ENCODE assay signal across 23 cellular contexts in genomic region chr6:46102123-46102522, GRCh38. TPM values are rescaled to one million over a fixed set of nuclear protein-coding genes. Genes with fewer than 3 reads are reported as not detected.
A peak's percentile ranks its signal among the peaks of the same experiment; 100 is the strongest.
DNase-seq lines count a peak whose midpoint lies in the region; ATAC-seq and TF ChIP-seq lines count a peak whose summit lies in the region.
"Had no signal": no experiment of that assay in that cellular context is flagged by ENCODE, and none has a peak within 500 bp of the region (broad histone marks: within the 10 kb centered on the region; RNA-seq: fewer than 3 reads in every experiment).

No MANE protein-coding gene starts in this region.

- H3K4me3 ChIP-seq in mammary epithelial cell (replicated peaks in 1 of 3; ENCODE audit: insufficient read depth in 1 of 3, low read depth in 2 of 3, low read length in 3 of 3) = no peak overlapping the region
- no peak overlapping the region for H3K4me3 ChIP-seq in breast epithelium
- H3K4me3 ChIP-seq: GM12878 had no signal

- H3K27me3 ChIP-seq in mammary epithelial cell (ENCODE audit: insufficient read depth, low read length) (no peaks in the 10 kb centered on the region), breast epithelium (no peaks in the 10 kb centered on the region), foreskin keratinocyte (peaks cover 5% of the 10 kb centered on the region)
- H3K27me3 ChIP-seq: BE2C had no signal

- no peak overlapping the region for H3K9ac ChIP-seq in mammary epithelial cell (ENCODE audit: insufficient read depth, low read length)

- no peaks in the 10 kb centered on the region for H3K9me3 Mint-ChIP-seq in effector memory CD8-positive, alpha-beta T cell
- peaks cover 0 to 2% of the 10 kb centered on the region in 2 donors for H3K9me3 Mint-ChIP-seq in stimulated activated naive B cell treated with anti-CD40 and anti-IgM and Interleukin-4, amounts not matched to agents 10 μg/mL and 1 μg/mL and 100 μg/mL, for 72 hours
- no peaks in the 10 kb centered on the region for H3K9me3 Mint-ChIP-seq in stimulated activated memory B cell treated with anti-CD40 and anti-IgM and Interleukin-4, amounts not matched to agents 10 μg/mL and 1 μg/mL and 100 μg/mL, for 72 hours

- TF ChIP-seq POLR2A in breast epithelium (IDR thresholded peaks at IDR 0.05) = no peak

- H2AFZ ChIP-seq in mammary epithelial cell (ENCODE audit: low read depth, low read length) = no peak overlapping the region

- in situ Hi-C loops in mammary epithelial cell (cut with MboI; ENCODE audit: low sequenced_read_pairs in 2 of 2) = no loop called here

- no peaks in the 10 kb centered on the region for H3K36me3 ChIP-seq in mammary epithelial cell (ENCODE audit: insufficient read depth, low read length)
- no peaks in the 10 kb centered on the region for H3K36me3 ChIP-seq in breast epithelium
- H3K36me3 ChIP-seq: BE2C had no signal

- no peak for TF ChIP-seq CTCF in mammary epithelial cell (conservative IDR thresholded peaks at IDR 0.05 in 1 of 2, IDR thresholded peaks at IDR 0.05 in 1 of 2; ENCODE audit: extremely low read depth in 1 of 2, insufficient read depth in 1 of 2, low read depth in 1 of 2, low read length in 2 of 2)
- TF ChIP-seq CTCF in breast epithelium (IDR thresholded peaks at IDR 0.05) = no peak
- TF ChIP-seq CTCF in foreskin keratinocyte (conservative IDR thresholded peaks at IDR 0.05) = no peak

- no peaks in the 10 kb centered on the region for H3K36me3 Mint-ChIP-seq in effector memory CD8-positive, alpha-beta T cell (ENCODE audit: insufficient read depth)
- peaks cover 3 to 29% of the 10 kb centered on the region in 2 donors for H3K36me3 Mint-ChIP-seq in stimulated activated naive B cell treated with anti-CD40 and anti-IgM and Interleukin-4, amounts not matched to agents 10 μg/mL and 1 μg/mL and 100 μg/mL, for 72 hours
- peaks cover 19% of the 10 kb centered on the region for H3K36me3 Mint-ChIP-seq in stimulated activated memory B cell treated with anti-CD40 and anti-IgM and Interleukin-4, amounts not matched to agents 10 μg/mL and 1 μg/mL and 100 μg/mL, for 72 hours
- H3K36me3 Mint-ChIP-seq: CD4-positive, CD25-positive, alpha-beta regulatory T cell had no signal

- no peaks in the 10 kb centered on the region for H3K27me3 Mint-ChIP-seq in effector memory CD8-positive, alpha-beta T cell
- no peaks in the 10 kb centered on the region for H3K27me3 Mint-ChIP-seq in stimulated activated naive B cell treated with anti-CD40 and anti-IgM and Interleukin-4, amounts not matched to agents 10 μg/mL and 1 μg/mL and 100 μg/mL, for 72 hours
- no peaks in the 10 kb centered on the region for H3K27me3 Mint-ChIP-seq in stimulated activated memory B cell treated with anti-CD40 and anti-IgM and Interleukin-4, amounts not matched to agents 10 μg/mL and 1 μg/mL and 100 μg/mL, for 72 hours
- H3K27me3 Mint-ChIP-seq: CD4-positive, CD25-positive, alpha-beta regulatory T cell; CD8-positive, alpha-beta memory T cell had no signal

- H3K4me2 ChIP-seq in mammary epithelial cell (ENCODE audit: insufficient read depth, low read depth, low read length) = no peak overlapping the region

- dilution Hi-C loops in mammary epithelial cell (cut with HindIII; ENCODE audit: low sequenced_read_pairs) = no loop called here

- no peaks in the 10 kb centered on the region for H3K79me2 ChIP-seq in mammary epithelial cell (ENCODE audit: insufficient read depth, low read length)

- peak overlapping the region; percentile 9 to 12 for H3K27ac Mint-ChIP-seq in effector memory CD8-positive, alpha-beta T cell
- no peak overlapping the region for H3K27ac Mint-ChIP-seq in stimulated activated naive B cell treated with anti-CD40 and anti-IgM and Interleukin-4, amounts not matched to agents 10 μg/mL and 1 μg/mL and 100 μg/mL, for 72 hours
- no peak overlapping the region for H3K27ac Mint-ChIP-seq in stimulated activated memory B cell treated with anti-CD40 and anti-IgM and Interleukin-4, amounts not matched to agents 10 μg/mL and 1 μg/mL and 100 μg/mL, for 72 hours
- H3K27ac Mint-ChIP-seq: HFFc6 had no signal

- H3K27ac ChIP-seq in mammary epithelial cell (ENCODE audit: insufficient read depth, low read depth, low read length) = no peak overlapping the region
- no peak overlapping the region for H3K27ac ChIP-seq in breast epithelium
- H3K27ac ChIP-seq in foreskin keratinocyte = no peak overlapping the region

- intact Hi-C loops in mammary epithelial cell (cut with micrococcal nuclease) (no loop called here), breast epithelium (cut with DNase I; ENCODE audit: low total_unique reads) (no loop called here)

- H3K9me3 ChIP-seq in mammary epithelial cell (replicated peaks; ENCODE audit: insufficient read depth, low read length) = no peaks in the 10 kb centered on the region
- H3K9me3 ChIP-seq in breast epithelium = peaks cover 0 to 3% of the 10 kb centered on the region in 2 donors
- H3K9me3 ChIP-seq: BE2C had no signal

- 58% methylated on average over 3 of the region's 3 CpGs for WGBS in mammary epithelial cell (ENCODE audit: low coverage, missing lambda C conversion rate)

- CTCF ChIA-PET in mammary epithelial cell (lab: Charles Lee; ENCODE audit: low non-redundant PET) = no interaction called here

- no peaks in the 10 kb centered on the region for H4K20me1 ChIP-seq in mammary epithelial cell (ENCODE audit: insufficient read depth, low read length)

- H3K4me3 Mint-ChIP-seq in effector memory CD8-positive, alpha-beta T cell = no peak overlapping the region
- no peak overlapping the region for H3K4me3 Mint-ChIP-seq in stimulated activated naive B cell treated with anti-CD40 and anti-IgM and Interleukin-4, amounts not matched to agents 10 μg/mL and 1 μg/mL and 100 μg/mL, for 72 hours
- no peak overlapping the region for H3K4me3 Mint-ChIP-seq in stimulated activated memory B cell treated with anti-CD40 and anti-IgM and Interleukin-4, amounts not matched to agents 10 μg/mL and 1 μg/mL and 100 μg/mL, for 72 hours
- H3K4me3 Mint-ChIP-seq: CD4-positive, CD25-positive, alpha-beta regulatory T cell; CD8-positive, alpha-beta memory T cell; HFFc6 had no signal

- peaks cover 10 to 30% of the 10 kb centered on the region in 2 donors for H3K4me1 Mint-ChIP-seq in effector memory CD8-positive, alpha-beta T cell (ENCODE audit: low read depth in 2 of 2)
- peaks cover 7 to 12% of the 10 kb centered on the region in 2 donors for H3K4me1 Mint-ChIP-seq in stimulated activated naive B cell treated with anti-CD40 and anti-IgM and Interleukin-4, amounts not matched to agents 10 μg/mL and 1 μg/mL and 100 μg/mL, for 72 hours
- H3K4me1 Mint-ChIP-seq in stimulated activated memory B cell treated with anti-CD40 and anti-IgM and Interleukin-4, amounts not matched to agents 10 μg/mL and 1 μg/mL and 100 μg/mL, for 72 hours = peaks cover 24% of the 10 kb centered on the region
- H3K4me1 Mint-ChIP-seq: CD4-positive, CD25-positive, alpha-beta regulatory T cell had no signal

- peaks cover 7% of the 10 kb centered on the region for H3K4me1 ChIP-seq in mammary epithelial cell (ENCODE audit: insufficient read depth, low read length)
- H3K4me1 ChIP-seq in breast epithelium = peaks cover 0 to 8% of the 10 kb centered on the region in 2 donors
- no peaks in the 10 kb centered on the region for H3K4me1 ChIP-seq in foreskin keratinocyte
- H3K4me1 ChIP-seq: BE2C had no signal

- BruUV-seq in mammary epithelial cell (replicated peaks; lab: Mats Ljungman, UMichigan) = no TSS peak

- ATAC-seq in effector memory CD8-positive, alpha-beta T cell (replicated peaks) = no peak
- peak; percentile 61 for ATAC-seq in foreskin keratinocyte
- peak; percentile 48 to 67 for ATAC-seq in stimulated activated naive B cell treated with anti-CD40 and anti-IgM and Interleukin-4, amounts not matched to agents 10 μg/mL and 1 μg/mL and 100 μg/mL, for 72 hours (replicated peaks)
- no peak for ATAC-seq in stimulated activated memory B cell treated with anti-CD40 and anti-IgM and Interleukin-4, amounts not matched to agents 10 μg/mL and 1 μg/mL and 100 μg/mL, for 72 hours
- ATAC-seq: GM12878, HCT116 had no signal

- peak; percentile 62 for DNase-seq in mammary epithelial cell
- DNase-seq in breast epithelium (ENCODE audit: low spot score in 2 of 2) = no peak
- no peak for DNase-seq in effector memory CD8-positive, alpha-beta T cell
- peak; percentile 15 to 52 for DNase-seq in foreskin keratinocyte
- no peak for DNase-seq in stimulated activated naive B cell treated with anti-CD40 and anti-IgM and Interleukin-4, amounts not matched to agents 10 μg/mL and 1 μg/mL and 100 μg/mL, for 72 hours
- no peak for DNase-seq in pons (ENCODE audit: low spot score)
- DNase-seq: ACHN; BE2C; C1 segment of cervical spinal cord; CD4-positive, CD25-positive, alpha-beta regulatory T cell; CD8-positive, alpha-beta memory T cell; COR-L47; DMS 273 treated with DMSO at 0.1 percent for 48 hours; DMS53; DND-41; EL; GOT3; H7; HFFc6 had no signal

RNA-seq across cellular contexts. Expression of gene ENPP4, which starts 27.7 kb away (rescaled TPM):
- total RNA-seq in mammary epithelial cell (1 to 10 TPM in 1 of 2 donors, under 1 TPM in 1; 0.56 to 4.0 TPM), breast epithelium (10 to 100 TPM; 13.8 to 22.2 (median 18.2) TPM), foreskin keratinocyte (0.07 and 0.14 TPM in 2 replicates)
- polyA plus RNA-seq in mammary epithelial cell (0.18 TPM), foreskin keratinocyte (0.02 and 0.04 TPM in 2 replicates)
- not detected for polyA minus RNA-seq in mammary epithelial cell
- total RNA-seq: G401 had no signal

Comparison
In these comparisons a context has a peak if more than half of its experiments do, and no peak if none do; other contexts are left out.
1. DNase-seq: peak in mammary epithelial cell (single experiment) and foreskin keratinocyte (2 of 2); none in breast epithelium (0 of 2), effector memory CD8-positive, alpha-beta T cell (0 of 3), stimulated activated naive B cell treated with anti-CD40 and anti-IgM and Interleukin-4, amounts not matched to agents 10 μg/mL and 1 μg/mL and 100 μg/mL, for 72 hours (single experiment) and pons (single experiment).
2. ATAC-seq: peak in foreskin keratinocyte (single experiment) and stimulated activated naive B cell treated with anti-CD40 and anti-IgM and Interleukin-4, amounts not matched to agents 10 μg/mL and 1 μg/mL and 100 μg/mL, for 72 hours (2 of 2); none in effector memory CD8-positive, alpha-beta T cell (single experiment) and stimulated activated memory B cell treated with anti-CD40 and anti-IgM and Interleukin-4, amounts not matched to agents 10 μg/mL and 1 μg/mL and 100 μg/mL, for 72 hours (single experiment).
3. H3K27ac Mint-ChIP-seq: peak in effector memory CD8-positive, alpha-beta T cell (2 of 2); none in stimulated activated naive B cell treated with anti-CD40 and anti-IgM and Interleukin-4, amounts not matched to agents 10 μg/mL and 1 μg/mL and 100 μg/mL, for 72 hours (single experiment) and stimulated activated memory B cell treated with anti-CD40 and anti-IgM and Interleukin-4, amounts not matched to agents 10 μg/mL and 1 μg/mL and 100 μg/mL, for 72 hours (single experiment).